ENCODE assay signal across 1 cellular context in the genomic region with DNA sequence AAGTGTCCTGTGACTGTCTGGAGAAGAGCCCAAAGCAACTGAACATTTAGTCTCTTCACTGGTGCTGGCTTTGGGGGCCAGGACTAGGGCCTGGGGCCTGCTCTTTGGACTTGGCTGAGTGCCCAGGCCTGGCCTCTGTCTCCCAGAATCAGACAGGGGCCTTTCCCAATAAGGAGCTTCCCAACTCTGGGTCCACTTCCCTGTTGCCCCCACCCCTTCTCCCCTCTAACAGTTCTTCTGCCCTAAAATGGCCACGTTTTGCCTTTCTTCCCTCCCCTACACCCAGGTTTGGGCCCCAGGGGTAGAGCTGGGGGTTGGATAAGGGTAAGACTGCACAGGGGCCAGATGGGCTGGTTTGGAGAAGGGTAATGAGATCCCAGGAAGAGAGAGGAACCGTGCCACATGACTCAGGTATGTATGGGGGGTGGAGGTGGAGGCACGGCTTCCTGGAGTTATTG.
TF ChIP-seq lines count a peak whose summit lies in the region.

No MANE protein-coding gene starts in this region.

TF ChIP-seq in K562, 482 proteins besides CTCF, POLR2A, EP300 and RAD21 (continues in another document):
- TF ChIP-seq CXXC5 (CRISPR knock-in tag; IDR thresholded peaks at IDR 0.05) (no peak), YY1 (IDR thresholded peaks at IDR 0.05; ENCODE audit: borderline replicate concordance in 1 of 3, control insufficient read depth in 1 of 3, extremely low read depth in 1 of 3, insufficient read depth in 3 of 3, insufficient read length in 1 of 3, insufficient replicate concordance in 2 of 3, low read depth in 1 of 3, low read length in 2 of 3) (peak in 1 of 3 experiments; percentile 15), ZNF354B (CRISPR knock-in tag; IDR thresholded peaks at IDR 0.05) (no peak), SAFB2 (IDR thresholded peaks at IDR 0.05; ENCODE audit: borderline replicate concordance, low read depth, low read length, severe bottlenecking) (no peak), ZC3H8 (IDR thresholded peaks at IDR 0.05) (no peak), ZNF239 (CRISPR knock-in tag; IDR thresholded peaks at IDR 0.05) (no peak), SRF (CRISPR knock-in tag; IDR thresholded peaks at IDR 0.05) (no peak), SMARCE1 (IDR thresholded peaks at IDR 0.05) (no peak), ZNF586 (CRISPR knock-in tag; conservative IDR thresholded peaks at IDR 0.05) (no peak), PHF20 (IDR thresholded peaks at IDR 0.05; ENCODE audit: partially characterized antibody) (no peak), KAT2B (IDR thresholded peaks at IDR 0.05; ENCODE audit: low read depth, low read length) (no peak), SAFB (IDR thresholded peaks at IDR 0.05; ENCODE audit: borderline replicate concordance, low read depth, low read length) (no peak), ZNF766 (CRISPR knock-in tag; conservative IDR thresholded peaks at IDR 0.05) (0 out of 2 replicates have a peak, but pooled peaks have one; percentile 22), MBD2 (IDR thresholded peaks at IDR 0.05; ENCODE audit: borderline replicate concordance, low read depth) (no peak), NFIC (IDR thresholded peaks at IDR 0.05) (peak; percentile 91), ZNF695 (CRISPR knock-in tag; IDR thresholded peaks at IDR 0.05) (0 out of 2 replicates have a peak, but pooled peaks have one; percentile 12), ZFX (CRISPR knock-in tag; IDR thresholded peaks at IDR 0.05) (peak; percentile 62), TAL1 (IDR thresholded peaks at IDR 0.05) (no peak), ZBTB17 (CRISPR knock-in tag; IDR thresholded peaks at IDR 0.05) (peak; percentile 67; the same call in 1 of the 2 replicates), TEAD1 (CRISPR knock-in tag; IDR thresholded peaks at IDR 0.05) (no peak), PHF8 (IDR thresholded peaks at IDR 0.05; ENCODE audit: borderline replicate concordance, low read length) (no peak), PRMT5 (CRISPR knock-in tag; IDR thresholded peaks at IDR 0.05) (no peak), RB1 (IDR thresholded peaks at IDR 0.05; ENCODE audit: low read depth) (no peak), ESRRA (IDR thresholded peaks at IDR 0.05; ENCODE audit: borderline replicate concordance, low read depth) (no peak), MTA1 (IDR thresholded peaks at IDR 0.05; ENCODE audit: borderline replicate concordance) (no peak)
- TF ChIP-seq, protein P1, sequence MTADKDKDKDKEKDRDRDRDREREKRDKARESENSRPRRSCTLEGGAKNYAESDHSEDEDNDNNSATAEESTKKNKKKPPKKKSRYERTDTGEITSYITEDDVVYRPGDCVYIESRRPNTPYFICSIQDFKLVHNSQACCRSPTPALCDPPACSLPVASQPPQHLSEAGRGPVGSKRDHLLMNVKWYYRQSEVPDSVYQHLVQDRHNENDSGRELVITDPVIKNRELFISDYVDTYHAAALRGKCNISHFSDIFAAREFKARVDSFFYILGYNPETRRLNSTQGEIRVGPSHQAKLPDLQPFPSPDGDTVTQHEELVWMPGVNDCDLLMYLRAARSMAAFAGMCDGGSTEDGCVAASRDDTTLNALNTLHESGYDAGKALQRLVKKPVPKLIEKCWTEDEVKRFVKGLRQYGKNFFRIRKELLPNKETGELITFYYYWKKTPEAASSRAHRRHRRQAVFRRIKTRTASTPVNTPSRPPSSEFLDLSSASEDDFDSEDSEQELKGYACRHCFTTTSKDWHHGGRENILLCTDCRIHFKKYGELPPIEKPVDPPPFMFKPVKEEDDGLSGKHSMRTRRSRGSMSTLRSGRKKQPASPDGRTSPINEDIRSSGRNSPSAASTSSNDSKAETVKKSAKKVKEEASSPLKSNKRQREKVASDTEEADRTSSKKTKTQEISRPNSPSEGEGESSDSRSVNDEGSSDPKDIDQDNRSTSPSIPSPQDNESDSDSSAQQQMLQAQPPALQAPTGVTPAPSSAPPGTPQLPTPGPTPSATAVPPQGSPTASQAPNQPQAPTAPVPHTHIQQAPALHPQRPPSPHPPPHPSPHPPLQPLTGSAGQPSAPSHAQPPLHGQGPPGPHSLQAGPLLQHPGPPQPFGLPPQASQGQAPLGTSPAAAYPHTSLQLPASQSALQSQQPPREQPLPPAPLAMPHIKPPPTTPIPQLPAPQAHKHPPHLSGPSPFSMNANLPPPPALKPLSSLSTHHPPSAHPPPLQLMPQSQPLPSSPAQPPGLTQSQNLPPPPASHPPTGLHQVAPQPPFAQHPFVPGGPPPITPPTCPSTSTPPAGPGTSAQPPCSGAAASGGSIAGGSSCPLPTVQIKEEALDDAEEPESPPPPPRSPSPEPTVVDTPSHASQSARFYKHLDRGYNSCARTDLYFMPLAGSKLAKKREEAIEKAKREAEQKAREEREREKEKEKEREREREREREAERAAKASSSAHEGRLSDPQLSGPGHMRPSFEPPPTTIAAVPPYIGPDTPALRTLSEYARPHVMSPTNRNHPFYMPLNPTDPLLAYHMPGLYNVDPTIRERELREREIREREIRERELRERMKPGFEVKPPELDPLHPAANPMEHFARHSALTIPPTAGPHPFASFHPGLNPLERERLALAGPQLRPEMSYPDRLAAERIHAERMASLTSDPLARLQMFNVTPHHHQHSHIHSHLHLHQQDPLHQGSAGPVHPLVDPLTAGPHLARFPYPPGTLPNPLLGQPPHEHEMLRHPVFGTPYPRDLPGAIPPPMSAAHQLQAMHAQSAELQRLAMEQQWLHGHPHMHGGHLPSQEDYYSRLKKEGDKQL (CRISPR knock-in tag; IDR thresholded peaks at IDR 0.05; ENCODE audit: borderline replicate concordance): no peak
- TF ChIP-seq, protein P2, sequence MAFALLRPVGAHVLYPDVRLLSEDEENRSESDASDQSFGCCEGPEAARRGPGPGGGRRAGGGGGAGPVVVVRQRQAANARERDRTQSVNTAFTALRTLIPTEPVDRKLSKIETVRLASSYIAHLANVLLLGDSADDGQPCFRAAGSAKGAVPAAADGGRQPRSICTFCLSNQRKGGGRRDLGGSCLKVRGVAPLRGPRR (CRISPR knock-in tag; IDR thresholded peaks at IDR 0.05): no peak
- TF ChIP-seq, protein P3, sequence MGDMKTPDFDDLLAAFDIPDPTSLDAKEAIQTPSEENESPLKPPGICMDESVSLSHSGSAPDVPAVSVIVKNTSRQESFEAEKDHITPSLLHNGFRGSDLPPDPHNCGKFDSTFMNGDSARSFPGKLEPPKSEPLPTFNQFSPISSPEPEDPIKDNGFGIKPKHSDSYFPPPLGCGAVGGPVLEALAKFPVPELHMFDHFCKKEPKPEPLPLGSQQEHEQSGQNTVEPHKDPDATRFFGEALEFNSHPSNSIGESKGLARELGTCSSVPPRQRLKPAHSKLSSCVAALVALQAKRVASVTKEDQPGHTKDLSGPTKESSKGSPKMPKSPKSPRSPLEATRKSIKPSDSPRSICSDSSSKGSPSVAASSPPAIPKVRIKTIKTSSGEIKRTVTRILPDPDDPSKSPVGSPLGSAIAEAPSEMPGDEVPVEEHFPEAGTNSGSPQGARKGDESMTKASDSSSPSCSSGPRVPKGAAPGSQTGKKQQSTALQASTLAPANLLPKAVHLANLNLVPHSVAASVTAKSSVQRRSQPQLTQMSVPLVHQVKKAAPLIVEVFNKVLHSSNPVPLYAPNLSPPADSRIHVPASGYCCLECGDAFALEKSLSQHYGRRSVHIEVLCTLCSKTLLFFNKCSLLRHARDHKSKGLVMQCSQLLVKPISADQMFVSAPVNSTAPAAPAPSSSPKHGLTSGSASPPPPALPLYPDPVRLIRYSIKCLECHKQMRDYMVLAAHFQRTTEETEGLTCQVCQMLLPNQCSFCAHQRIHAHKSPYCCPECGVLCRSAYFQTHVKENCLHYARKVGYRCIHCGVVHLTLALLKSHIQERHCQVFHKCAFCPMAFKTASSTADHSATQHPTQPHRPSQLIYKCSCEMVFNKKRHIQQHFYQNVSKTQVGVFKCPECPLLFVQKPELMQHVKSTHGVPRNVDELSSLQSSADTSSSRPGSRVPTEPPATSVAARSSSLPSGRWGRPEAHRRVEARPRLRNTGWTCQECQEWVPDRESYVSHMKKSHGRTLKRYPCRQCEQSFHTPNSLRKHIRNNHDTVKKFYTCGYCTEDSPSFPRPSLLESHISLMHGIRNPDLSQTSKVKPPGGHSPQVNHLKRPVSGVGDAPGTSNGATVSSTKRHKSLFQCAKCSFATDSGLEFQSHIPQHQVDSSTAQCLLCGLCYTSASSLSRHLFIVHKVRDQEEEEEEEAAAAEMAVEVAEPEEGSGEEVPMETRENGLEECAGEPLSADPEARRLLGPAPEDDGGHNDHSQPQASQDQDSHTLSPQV (IDR thresholded peaks at IDR 0.05): peak; percentile 62; the same call in 1 of the 2 replicates
- TF ChIP-seq, protein P4, sequence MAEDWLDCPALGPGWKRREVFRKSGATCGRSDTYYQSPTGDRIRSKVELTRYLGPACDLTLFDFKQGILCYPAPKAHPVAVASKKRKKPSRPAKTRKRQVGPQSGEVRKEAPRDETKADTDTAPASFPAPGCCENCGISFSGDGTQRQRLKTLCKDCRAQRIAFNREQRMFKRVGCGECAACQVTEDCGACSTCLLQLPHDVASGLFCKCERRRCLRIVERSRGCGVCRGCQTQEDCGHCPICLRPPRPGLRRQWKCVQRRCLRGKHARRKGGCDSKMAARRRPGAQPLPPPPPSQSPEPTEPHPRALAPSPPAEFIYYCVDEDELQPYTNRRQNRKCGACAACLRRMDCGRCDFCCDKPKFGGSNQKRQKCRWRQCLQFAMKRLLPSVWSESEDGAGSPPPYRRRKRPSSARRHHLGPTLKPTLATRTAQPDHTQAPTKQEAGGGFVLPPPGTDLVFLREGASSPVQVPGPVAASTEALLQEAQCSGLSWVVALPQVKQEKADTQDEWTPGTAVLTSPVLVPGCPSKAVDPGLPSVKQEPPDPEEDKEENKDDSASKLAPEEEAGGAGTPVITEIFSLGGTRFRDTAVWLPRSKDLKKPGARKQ (CRISPR knock-in tag; IDR thresholded peaks at IDR 0.05): no peak
- TF ChIP-seq, protein P5, sequence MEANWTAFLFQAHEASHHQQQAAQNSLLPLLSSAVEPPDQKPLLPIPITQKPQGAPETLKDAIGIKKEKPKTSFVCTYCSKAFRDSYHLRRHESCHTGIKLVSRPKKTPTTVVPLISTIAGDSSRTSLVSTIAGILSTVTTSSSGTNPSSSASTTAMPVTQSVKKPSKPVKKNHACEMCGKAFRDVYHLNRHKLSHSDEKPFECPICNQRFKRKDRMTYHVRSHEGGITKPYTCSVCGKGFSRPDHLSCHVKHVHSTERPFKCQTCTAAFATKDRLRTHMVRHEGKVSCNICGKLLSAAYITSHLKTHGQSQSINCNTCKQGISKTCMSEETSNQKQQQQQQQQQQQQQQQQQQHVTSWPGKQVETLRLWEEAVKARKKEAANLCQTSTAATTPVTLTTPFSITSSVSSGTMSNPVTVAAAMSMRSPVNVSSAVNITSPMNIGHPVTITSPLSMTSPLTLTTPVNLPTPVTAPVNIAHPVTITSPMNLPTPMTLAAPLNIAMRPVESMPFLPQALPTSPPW (CRISPR knock-in tag; IDR thresholded peaks at IDR 0.05): no peak
- TF ChIP-seq, protein P6, sequence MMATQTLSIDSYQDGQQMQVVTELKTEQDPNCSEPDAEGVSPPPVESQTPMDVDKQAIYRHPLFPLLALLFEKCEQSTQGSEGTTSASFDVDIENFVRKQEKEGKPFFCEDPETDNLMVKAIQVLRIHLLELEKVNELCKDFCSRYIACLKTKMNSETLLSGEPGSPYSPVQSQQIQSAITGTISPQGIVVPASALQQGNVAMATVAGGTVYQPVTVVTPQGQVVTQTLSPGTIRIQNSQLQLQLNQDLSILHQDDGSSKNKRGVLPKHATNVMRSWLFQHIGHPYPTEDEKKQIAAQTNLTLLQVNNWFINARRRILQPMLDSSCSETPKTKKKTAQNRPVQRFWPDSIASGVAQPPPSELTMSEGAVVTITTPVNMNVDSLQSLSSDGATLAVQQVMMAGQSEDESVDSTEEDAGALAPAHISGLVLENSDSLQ (IDR thresholded peaks at IDR 0.05): no peak
- TF ChIP-seq, protein P7, sequence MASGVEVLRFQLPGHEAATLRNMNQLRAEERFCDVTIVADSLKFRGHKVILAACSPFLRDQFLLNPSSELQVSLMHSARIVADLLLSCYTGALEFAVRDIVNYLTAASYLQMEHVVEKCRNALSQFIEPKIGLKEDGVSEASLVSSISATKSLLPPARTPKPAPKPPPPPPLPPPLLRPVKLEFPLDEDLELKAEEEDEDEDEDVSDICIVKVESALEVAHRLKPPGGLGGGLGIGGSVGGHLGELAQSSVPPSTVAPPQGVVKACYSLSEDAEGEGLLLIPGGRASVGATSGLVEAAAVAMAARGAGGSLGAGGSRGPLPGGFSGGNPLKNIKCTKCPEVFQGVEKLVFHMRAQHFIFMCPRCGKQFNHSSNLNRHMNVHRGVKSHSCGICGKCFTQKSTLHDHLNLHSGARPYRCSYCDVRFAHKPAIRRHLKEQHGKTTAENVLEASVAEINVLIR (CRISPR knock-in tag; IDR thresholded peaks at IDR 0.05): no peak
- TF ChIP-seq, protein P8, sequence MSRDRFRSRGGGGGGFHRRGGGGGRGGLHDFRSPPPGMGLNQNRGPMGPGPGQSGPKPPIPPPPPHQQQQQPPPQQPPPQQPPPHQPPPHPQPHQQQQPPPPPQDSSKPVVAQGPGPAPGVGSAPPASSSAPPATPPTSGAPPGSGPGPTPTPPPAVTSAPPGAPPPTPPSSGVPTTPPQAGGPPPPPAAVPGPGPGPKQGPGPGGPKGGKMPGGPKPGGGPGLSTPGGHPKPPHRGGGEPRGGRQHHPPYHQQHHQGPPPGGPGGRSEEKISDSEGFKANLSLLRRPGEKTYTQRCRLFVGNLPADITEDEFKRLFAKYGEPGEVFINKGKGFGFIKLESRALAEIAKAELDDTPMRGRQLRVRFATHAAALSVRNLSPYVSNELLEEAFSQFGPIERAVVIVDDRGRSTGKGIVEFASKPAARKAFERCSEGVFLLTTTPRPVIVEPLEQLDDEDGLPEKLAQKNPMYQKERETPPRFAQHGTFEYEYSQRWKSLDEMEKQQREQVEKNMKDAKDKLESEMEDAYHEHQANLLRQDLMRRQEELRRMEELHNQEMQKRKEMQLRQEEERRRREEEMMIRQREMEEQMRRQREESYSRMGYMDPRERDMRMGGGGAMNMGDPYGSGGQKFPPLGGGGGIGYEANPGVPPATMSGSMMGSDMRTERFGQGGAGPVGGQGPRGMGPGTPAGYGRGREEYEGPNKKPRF (IDR thresholded peaks at IDR 0.05; ENCODE audit: low read depth, low read length): no peak
- TF ChIP-seq, protein P9, sequence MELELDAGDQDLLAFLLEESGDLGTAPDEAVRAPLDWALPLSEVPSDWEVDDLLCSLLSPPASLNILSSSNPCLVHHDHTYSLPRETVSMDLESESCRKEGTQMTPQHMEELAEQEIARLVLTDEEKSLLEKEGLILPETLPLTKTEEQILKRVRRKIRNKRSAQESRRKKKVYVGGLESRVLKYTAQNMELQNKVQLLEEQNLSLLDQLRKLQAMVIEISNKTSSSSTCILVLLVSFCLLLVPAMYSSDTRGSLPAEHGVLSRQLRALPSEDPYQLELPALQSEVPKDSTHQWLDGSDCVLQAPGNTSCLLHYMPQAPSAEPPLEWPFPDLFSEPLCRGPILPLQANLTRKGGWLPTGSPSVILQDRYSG (tag; conservative IDR thresholded peaks at IDR 0.05; ENCODE audit: low read depth): no peak
- TF ChIP-seq, protein P10, sequence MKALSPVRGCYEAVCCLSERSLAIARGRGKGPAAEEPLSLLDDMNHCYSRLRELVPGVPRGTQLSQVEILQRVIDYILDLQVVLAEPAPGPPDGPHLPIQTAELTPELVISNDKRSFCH (CRISPR knock-in tag; IDR thresholded peaks at IDR 0.05): no peak
- TF ChIP-seq, protein P10 (tag; IDR thresholded peaks at IDR 0.05): 0 out of 2 replicates have a peak, but pooled peaks have one; percentile 30
- TF ChIP-seq, protein P11, sequence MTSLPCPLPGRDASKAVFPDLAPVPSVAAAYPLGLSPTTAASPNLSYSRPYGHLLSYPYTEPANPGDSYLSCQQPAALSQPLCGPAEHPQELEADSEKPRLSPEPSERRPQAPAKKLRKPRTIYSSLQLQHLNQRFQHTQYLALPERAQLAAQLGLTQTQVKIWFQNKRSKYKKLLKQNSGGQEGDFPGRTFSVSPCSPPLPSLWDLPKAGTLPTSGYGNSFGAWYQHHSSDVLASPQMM (CRISPR knock-in tag; IDR thresholded peaks at IDR 0.05): no peak
